Comparison of ENCODE assay signal across 1 cellular context in the genomic region with DNA sequence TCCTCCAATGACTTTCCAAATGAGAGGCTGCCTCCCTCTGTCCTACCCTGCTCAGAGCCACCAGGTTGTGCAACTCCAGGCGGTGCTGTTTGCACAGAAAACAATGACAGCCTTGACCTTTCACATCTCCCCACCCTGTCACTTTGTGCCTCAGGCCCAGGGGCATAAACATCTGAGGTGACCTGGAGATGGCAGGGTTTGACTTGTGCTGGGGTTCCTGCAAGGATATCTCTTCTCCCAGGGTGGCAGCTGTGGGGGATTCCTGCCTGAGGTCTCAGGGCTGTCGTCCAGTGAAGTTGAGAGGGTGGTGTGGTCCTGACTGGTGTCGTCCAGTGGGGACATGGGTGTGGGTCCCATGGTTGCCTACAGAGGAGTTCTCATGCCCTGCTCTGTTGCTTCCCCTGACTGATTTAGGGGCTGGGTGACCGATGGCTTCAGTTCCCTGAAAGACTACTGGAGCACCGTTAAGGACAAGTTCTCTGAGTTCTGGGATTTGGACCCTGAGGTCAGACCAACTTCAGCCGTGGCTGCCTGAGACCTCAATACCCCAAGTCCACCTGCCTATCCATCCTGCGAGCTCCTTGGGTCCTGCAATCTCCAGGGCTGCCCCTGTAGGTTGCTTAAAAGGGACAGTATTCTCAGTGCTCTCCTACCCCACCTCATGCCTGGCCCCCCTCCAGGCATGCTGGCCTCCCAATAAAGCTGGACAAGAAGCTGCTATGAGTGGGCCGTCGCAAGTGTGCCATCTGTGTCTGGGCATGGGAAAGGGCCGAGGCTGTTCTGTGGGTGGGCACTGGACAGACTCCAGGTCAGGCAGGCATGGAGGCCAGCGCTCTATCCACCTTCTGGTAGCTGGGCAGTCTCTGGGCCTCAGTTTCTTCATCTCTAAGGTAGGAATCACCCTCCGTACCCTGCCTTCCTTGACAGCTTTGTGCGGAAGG.
TF ChIP-seq lines count a peak whose summit lies in the region.

No MANE protein-coding gene starts in this region.

TF ChIP-seq in liver, 16 proteins besides CTCF, POLR2A, EP300 and RAD21:
- TF ChIP-seq GABPA (IDR thresholded peaks at IDR 0.05 in 1 of 2, conservative IDR thresholded peaks at IDR 0.05 in 1 of 2) = no peak
- TF ChIP-seq ATF3 (IDR thresholded peaks at IDR 0.05) = no peak
- TF ChIP-seq ZBTB33 (IDR thresholded peaks at IDR 0.05) = no peak
- TF ChIP-seq TAF1 (conservative IDR thresholded peaks at IDR 0.05) = peak; percentile 80
- TF ChIP-seq SP1 (IDR thresholded peaks at IDR 0.05) = peak; percentile 64
- TF ChIP-seq, protein P1, sequence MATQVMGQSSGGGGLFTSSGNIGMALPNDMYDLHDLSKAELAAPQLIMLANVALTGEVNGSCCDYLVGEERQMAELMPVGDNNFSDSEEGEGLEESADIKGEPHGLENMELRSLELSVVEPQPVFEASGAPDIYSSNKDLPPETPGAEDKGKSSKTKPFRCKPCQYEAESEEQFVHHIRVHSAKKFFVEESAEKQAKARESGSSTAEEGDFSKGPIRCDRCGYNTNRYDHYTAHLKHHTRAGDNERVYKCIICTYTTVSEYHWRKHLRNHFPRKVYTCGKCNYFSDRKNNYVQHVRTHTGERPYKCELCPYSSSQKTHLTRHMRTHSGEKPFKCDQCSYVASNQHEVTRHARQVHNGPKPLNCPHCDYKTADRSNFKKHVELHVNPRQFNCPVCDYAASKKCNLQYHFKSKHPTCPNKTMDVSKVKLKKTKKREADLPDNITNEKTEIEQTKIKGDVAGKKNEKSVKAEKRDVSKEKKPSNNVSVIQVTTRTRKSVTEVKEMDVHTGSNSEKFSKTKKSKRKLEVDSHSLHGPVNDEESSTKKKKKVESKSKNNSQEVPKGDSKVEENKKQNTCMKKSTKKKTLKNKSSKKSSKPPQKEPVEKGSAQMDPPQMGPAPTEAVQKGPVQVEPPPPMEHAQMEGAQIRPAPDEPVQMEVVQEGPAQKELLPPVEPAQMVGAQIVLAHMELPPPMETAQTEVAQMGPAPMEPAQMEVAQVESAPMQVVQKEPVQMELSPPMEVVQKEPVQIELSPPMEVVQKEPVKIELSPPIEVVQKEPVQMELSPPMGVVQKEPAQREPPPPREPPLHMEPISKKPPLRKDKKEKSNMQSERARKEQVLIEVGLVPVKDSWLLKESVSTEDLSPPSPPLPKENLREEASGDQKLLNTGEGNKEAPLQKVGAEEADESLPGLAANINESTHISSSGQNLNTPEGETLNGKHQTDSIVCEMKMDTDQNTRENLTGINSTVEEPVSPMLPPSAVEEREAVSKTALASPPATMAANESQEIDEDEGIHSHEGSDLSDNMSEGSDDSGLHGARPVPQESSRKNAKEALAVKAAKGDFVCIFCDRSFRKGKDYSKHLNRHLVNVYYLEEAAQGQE (IDR thresholded peaks at IDR 0.05) = peak; percentile 78
- peak; percentile 66 for TF ChIP-seq FOXA2 (IDR thresholded peaks at IDR 0.05)
- no peak for TF ChIP-seq EGR1 (IDR thresholded peaks at IDR 0.05; ENCODE audit: low read depth in 2 of 2)
- peak; percentile 71 for TF ChIP-seq NR2F2 (IDR thresholded peaks at IDR 0.05)
- TF ChIP-seq FOXA1 (IDR thresholded peaks at IDR 0.05) = peak; percentile 68
- TF ChIP-seq YY1 (IDR thresholded peaks at IDR 0.05) = no peak
- TF ChIP-seq MAX (IDR thresholded peaks at IDR 0.05) = no peak
- peak; percentile 90 to 93 for TF ChIP-seq RXRA (IDR thresholded peaks at IDR 0.05)
- TF ChIP-seq HNF4A (conservative IDR thresholded peaks at IDR 0.05) = peak; percentile 72 to 86
- TF ChIP-seq JUND (IDR thresholded peaks at IDR 0.05) = peak; percentile 38 to 51
- no peak for TF ChIP-seq HNF4G (IDR thresholded peaks at IDR 0.05)
